8 cellular contexts compared by ENCODE assay signal in genomic region chr1:27561126-27561899, GRCh38. TPM values are rescaled to one million over a fixed set of nuclear protein-coding genes. Genes with fewer than 3 reads are reported as not detected.
DNase-seq lines count a peak whose midpoint lies in the region; ATAC-seq and TF ChIP-seq lines count a peak whose summit lies in the region.
"Had no signal": no experiment of that assay in that cellular context is flagged by ENCODE, and none has a peak within 500 bp of the region (broad histone marks: within the 10 kb centered on the region; RNA-seq: fewer than 3 reads in every experiment).

No MANE protein-coding gene starts in this region.

- H2AK5ac ChIP-seq in mesendoderm (ENCODE audit: low read length): no peak overlapping the region

- peak overlapping the region; percentile 68 for H3K56ac ChIP-seq in mesendoderm (ENCODE audit: low read length)

- H3K4me1 ChIP-seq in endocrine pancreas (ENCODE audit: control insufficient read depth, insufficient read depth, low read length): peaks cover 17% of the 10 kb centered on the region
- peaks cover 31% of the 10 kb centered on the region for H3K4me1 ChIP-seq in mesendoderm (ENCODE audit: control insufficient read depth, low read depth, low read length)
- H3K4me1 ChIP-seq in testis: peaks cover 86% of the 10 kb centered on the region

- no peak overlapping the region for H3K4me2 ChIP-seq in mesendoderm (ENCODE audit: low read length)

- H3K79me1 ChIP-seq in mesendoderm (ENCODE audit: low read length): peaks cover 17% of the 10 kb centered on the region

- H2BK5ac ChIP-seq in mesendoderm (ENCODE audit: low read length): no peak overlapping the region

- H3K27ac ChIP-seq in SK-N-MC (peak overlapping the region; percentile 83), mesendoderm (ENCODE audit: low read depth, low read length) (peak overlapping the region; percentile 16), testis (peak overlapping the region; percentile 79 to 88)

- H3K36me3 ChIP-seq in SK-N-MC (ENCODE audit: insufficient read depth, low read length): no peaks in the 10 kb centered on the region
- H3K36me3 ChIP-seq in endocrine pancreas (ENCODE audit: control insufficient read depth, insufficient read depth, low read length): no peaks in the 10 kb centered on the region
- no peaks in the 10 kb centered on the region for H3K36me3 ChIP-seq in mesendoderm (ENCODE audit: control insufficient read depth, insufficient read depth, low read length)
- no peaks in the 10 kb centered on the region for H3K36me3 ChIP-seq in testis (ENCODE audit: low read depth, missing control alignments)

- DNase-seq in SK-N-MC (ENCODE audit: low read depth, low spot score) (no peak), mesendoderm (no peak), testis (peak; percentile 71), DMS153 treated with DMSO at 0.1 percent for 48 hours (lab: John Stamatoyannopoulos, UW; ENCODE audit: unreplicated experiment) (no peak), GOT3 (lab: John Stamatoyannopoulos, UW) (no peak)
- DNase-seq: activated effector memory CD4-positive, alpha-beta T cell treated with anti-CD3 and anti-CD28 coated beads, Interleukin-2, amount 50 U/mL, for 16 hours had no signal

- H3K9ac ChIP-seq in SK-N-MC (ENCODE audit: insufficient read length) (peak overlapping the region; percentile 60), endocrine pancreas (ENCODE audit: control insufficient read depth, insufficient read depth, low read length) (peak overlapping the region; percentile 60), mesendoderm (ENCODE audit: low read length) (peak overlapping the region; percentile 30)

- no peak overlapping the region for H3K18ac ChIP-seq in mesendoderm (ENCODE audit: low read length)

- no peak overlapping the region for H3K4ac ChIP-seq in mesendoderm (ENCODE audit: low read depth, low read length)

- intact Hi-C loops in testis (cut with DNase I; ENCODE audit: low total_unique reads): no loop called here

- no peak for TF ChIP-seq POLR2A in testis (IDR thresholded peaks at IDR 0.05)

- no peak for TF ChIP-seq CTCF in testis (IDR thresholded peaks at IDR 0.05)

- no peak for ATAC-seq in HG02610 (IDR thresholded peaks at IDR 0.05; ENCODE audit: unreplicated experiment)

- H3K9me3 ChIP-seq in SK-N-MC (ENCODE audit: low read depth, low read length): no peaks in the 10 kb centered on the region
- H3K9me3 ChIP-seq in endocrine pancreas (ENCODE audit: control insufficient read depth, low read length): no peaks in the 10 kb centered on the region
- no peaks in the 10 kb centered on the region for H3K9me3 ChIP-seq in testis

- H3K4me3 ChIP-seq in SK-N-MC (peak overlapping the region; percentile 64), endocrine pancreas (ENCODE audit: control insufficient read depth, insufficient read depth, low read length) (no peak overlapping the region), mesendoderm (ENCODE audit: low read length) (no peak overlapping the region), testis (no peak overlapping the region)

- no peak overlapping the region for H2BK15ac ChIP-seq in mesendoderm (replicated peaks; ENCODE audit: low read depth)

- H3K23ac ChIP-seq in mesendoderm (ENCODE audit: low read length): no peak overlapping the region

- no peak overlapping the region for H2BK120ac ChIP-seq in mesendoderm (ENCODE audit: low read depth, low read length)

- no peak overlapping the region for H4K8ac ChIP-seq in mesendoderm (ENCODE audit: low read depth, low read length)

- no peak overlapping the region for H4K5ac ChIP-seq in mesendoderm (ENCODE audit: low read length)

- H3K79me2 ChIP-seq in mesendoderm (ENCODE audit: control insufficient read depth, insufficient read depth, low read length): peaks cover 16% of the 10 kb centered on the region

- H3K27me3 ChIP-seq in endocrine pancreas (ENCODE audit: control insufficient read depth, insufficient read depth, low read length): no peaks in the 10 kb centered on the region
- H3K27me3 ChIP-seq in mesendoderm (ENCODE audit: insufficient read depth, low read length, poor library complexity): no peaks in the 10 kb centered on the region
- H3K27me3 ChIP-seq in testis: no peaks in the 10 kb centered on the region

- WGBS in mesendoderm (ENCODE audit: extremely low coverage, insufficient coverage, low lambda C conversion rate): no CpG with 5 or more reads among the region's 9 CpGs
- 28 to 43% methylated on average over 8 to 9 of the region's 9 CpGs for WGBS in testis, 2 donors

RNA-seq across cellular contexts. Expression of gene AHDC1, which starts 42.6 kb away (rescaled TPM):
- 8.1 TPM for polyA plus RNA-seq in mesendoderm (2013, experiment 1 of 2)
- polyA plus RNA-seq in mesendoderm (2013, experiment 2 of 2): 8.0 TPM
- 10 to 100 TPM; 73.7 to 86.8 TPM for total RNA-seq in testis
- polyA plus RNA-seq in testis (ENCODE audit: insufficient read depth, low read depth, low replicate concordance): 32.5 TPM

Comparison
In these comparisons a context has a peak if more than half of its experiments do, and no peak if none do; other contexts are left out.
1. H3K27ac ChIP-seq: peak in every context shown above with its lines; median percentile 84 in testis; 83 in SK-N-MC; 16 in mesendoderm.